9 cellular contexts compared by ENCODE assay signal in the genomic region with DNA sequence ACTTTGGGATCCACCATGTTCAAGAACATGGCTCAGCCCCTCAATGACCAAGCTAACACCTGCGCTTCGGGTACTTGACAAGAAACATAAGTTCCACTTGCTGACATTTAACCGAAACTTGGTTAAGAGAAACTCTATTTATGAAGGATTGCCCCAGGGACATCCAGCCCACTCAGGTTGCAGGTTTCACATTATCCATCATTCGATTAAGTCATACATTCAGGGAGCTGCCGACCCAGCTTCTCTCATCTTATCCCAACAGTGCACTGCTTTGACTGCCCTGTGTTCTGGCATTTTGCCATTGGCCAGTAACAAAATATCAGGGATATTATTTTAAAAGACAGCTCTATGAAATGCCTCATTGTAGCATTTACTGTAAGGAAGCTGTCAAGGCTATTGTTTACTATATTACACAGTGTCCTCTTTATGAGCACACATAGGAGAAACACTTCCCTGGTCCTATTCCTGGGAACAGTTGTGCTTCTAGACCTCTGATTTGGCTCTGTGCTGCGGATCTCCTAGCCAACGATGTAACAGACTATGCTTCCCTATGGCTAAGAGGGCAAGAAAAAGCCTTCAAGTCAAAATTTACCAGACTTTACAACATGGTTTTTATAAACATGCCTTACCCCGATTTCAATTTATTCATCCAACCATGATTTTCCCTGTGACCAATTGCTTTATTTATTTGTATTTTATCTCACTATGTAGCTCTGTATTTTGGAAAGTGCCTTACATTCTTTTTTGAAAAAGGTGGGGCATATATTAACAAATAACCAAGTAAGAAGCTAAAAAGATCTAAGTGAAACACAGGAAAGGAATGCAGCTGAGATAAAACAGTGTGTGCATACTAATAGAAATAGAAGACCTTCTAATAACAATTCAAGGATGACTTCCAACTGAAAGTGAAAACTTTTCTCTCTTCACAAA.
DNase-seq lines count a peak whose midpoint lies in the region; ATAC-seq, FAIRE-seq and TF ChIP-seq lines count a peak whose summit lies in the region.
"Had no signal": no experiment of that assay in that cellular context is flagged by ENCODE, and none has a peak within 500 bp of the region (broad histone marks: within the 10 kb centered on the region; RNA-seq: fewer than 3 reads in every experiment).

No MANE protein-coding gene starts in this region.

- FAIRE-seq in GM12891 (lab: Jason Lieb, UNC), result peak; percentile 80

- H3K36me3 ChIP-seq in SJCRH30, result no peaks in the 10 kb centered on the region
- no peaks in the 10 kb centered on the region for H3K36me3 ChIP-seq in psoas muscle (ENCODE audit: insufficient read depth in 1 of 2, low read depth in 1 of 2)
- H3K36me3 ChIP-seq in spleen, result peaks cover 0 to 25% (median 0%) of the 10 kb centered on the region in 6 donors

- H3K27me3 ChIP-seq in SJCRH30, result no peaks in the 10 kb centered on the region
- H3K27me3 ChIP-seq in psoas muscle (ENCODE audit: insufficient read depth in 3 of 3, low read length in 2 of 3), result no peaks in the 10 kb centered on the region
- H3K27me3 ChIP-seq in spleen (replicated peaks in 1 of 7), result no peaks in the 10 kb centered on the region

- TF ChIP-seq POLR2A in GM12891 (IDR thresholded peaks at IDR 0.05; ENCODE audit: low read depth, low read length) (no peak), spleen (IDR thresholded peaks at IDR 0.05) (no peak)

- intact Hi-C loops in psoas muscle (cut with DNase I) (no loop called here), spleen (cut with DNase I; ENCODE audit: low total_unique reads) (no loop called here)

- H3K4me1 ChIP-seq in SJCRH30 (0 out of 2 replicates have a peak, but pooled peaks cover 3% of the 10 kb centered on the region), psoas muscle (peaks cover 3% of the 10 kb centered on the region), spleen (peaks cover 0 to 11% (median 0%) of the 10 kb centered on the region in 6 donors)

- no peak overlapping the region for H3K4me3 ChIP-seq in SJCRH30
- H3K4me3 ChIP-seq in fibroblast of the aortic adventitia (ENCODE audit: low read depth, low read length), result peak overlapping the region; percentile 42
- H3K4me3 ChIP-seq in psoas muscle, result no peak overlapping the region
- H3K4me3 ChIP-seq in spleen, result no peak overlapping the region

- no peak for DNase-seq in GM12891 (ENCODE audit: insufficient read length, low spot score)
- peak; percentile 29 to 68 for DNase-seq in SJCRH30
- DNase-seq in fibroblast of the aortic adventitia (ENCODE audit: low read depth), result peak; percentile 91
- DNase-seq in psoas muscle, result no peak
- DNase-seq in spleen, result no peak
- no peak for DNase-seq in middle frontal gyrus (ENCODE audit: extremely low spot score, low spot score)
- no peak for DNase-seq in stimulated activated CD4-positive, alpha-beta T cell treated with anti-CD3 and anti-CD28 coated beads, Interleukin-4, amount 100 ng/mL, for 4 hours
- DNase-seq in D341Med (ENCODE audit: low spot score), result no peak
- DNase-seq: stimulated activated CD8-positive, alpha-beta memory T cell treated with anti-CD3 and anti-CD28 coated beads, Interleukin-4, amount 100 ng/mL, for 48 hours had no signal

- WGBS in psoas muscle, 3 donors, result 52 to 66% (median 57%) methylated on average over 8 of the region's 8 CpGs
- WGBS in spleen, 5 donors, result 78 to 90% (median 84%) methylated on average over 8 of the region's 8 CpGs

- TF ChIP-seq CTCF in fibroblast of the aortic adventitia (IDR thresholded peaks at IDR 0.05; ENCODE audit: insufficient read depth, low read length) (no peak), psoas muscle (IDR thresholded peaks at IDR 0.05) (no peak), spleen (IDR thresholded peaks at IDR 0.05 in 8 of 11, conservative IDR thresholded peaks at IDR 0.05 in 3 of 11) (no peak)

- H3K27ac ChIP-seq in SJCRH30 (0 out of 2 replicates have a peak overlapping the region, but pooled peaks have one; percentile 4), psoas muscle (no peak overlapping the region), spleen (no peak overlapping the region)

- peak in 3 of 4 donors; percentile 56 to 66 (median 58) for ATAC-seq in psoas muscle

- H3K9me3 ChIP-seq in SJCRH30 (replicated peaks) (no peaks in the 10 kb centered on the region), psoas muscle (no peaks in the 10 kb centered on the region), spleen (no peaks in the 10 kb centered on the region)

TF ChIP-seq in GM12891, 5 proteins besides CTCF, POLR2A, EP300 and RAD21:
- TF ChIP-seq POU2F2 (IDR thresholded peaks at IDR 0.05; ENCODE audit: low read depth, low read length), result 0 out of 2 replicates have a peak, but pooled peaks have one; percentile 36
- TF ChIP-seq TAF1 (IDR thresholded peaks at IDR 0.05; ENCODE audit: low read depth, low read length), result no peak

Comparison
In these comparisons a context has a peak if more than half of its experiments do, and no peak if none do; other contexts are left out.
1. DNase-seq: peak in SJCRH30 (2 of 2) and fibroblast of the aortic adventitia (single experiment); none in GM12891 (single experiment), psoas muscle (0 of 2), spleen (single experiment), middle frontal gyrus (single experiment), stimulated activated CD4-positive, alpha-beta T cell treated with anti-CD3 and anti-CD28 coated beads, Interleukin-4, amount 100 ng/mL, for 4 hours (0 of 2) and D341Med (single experiment).